In the genomic region with DNA sequence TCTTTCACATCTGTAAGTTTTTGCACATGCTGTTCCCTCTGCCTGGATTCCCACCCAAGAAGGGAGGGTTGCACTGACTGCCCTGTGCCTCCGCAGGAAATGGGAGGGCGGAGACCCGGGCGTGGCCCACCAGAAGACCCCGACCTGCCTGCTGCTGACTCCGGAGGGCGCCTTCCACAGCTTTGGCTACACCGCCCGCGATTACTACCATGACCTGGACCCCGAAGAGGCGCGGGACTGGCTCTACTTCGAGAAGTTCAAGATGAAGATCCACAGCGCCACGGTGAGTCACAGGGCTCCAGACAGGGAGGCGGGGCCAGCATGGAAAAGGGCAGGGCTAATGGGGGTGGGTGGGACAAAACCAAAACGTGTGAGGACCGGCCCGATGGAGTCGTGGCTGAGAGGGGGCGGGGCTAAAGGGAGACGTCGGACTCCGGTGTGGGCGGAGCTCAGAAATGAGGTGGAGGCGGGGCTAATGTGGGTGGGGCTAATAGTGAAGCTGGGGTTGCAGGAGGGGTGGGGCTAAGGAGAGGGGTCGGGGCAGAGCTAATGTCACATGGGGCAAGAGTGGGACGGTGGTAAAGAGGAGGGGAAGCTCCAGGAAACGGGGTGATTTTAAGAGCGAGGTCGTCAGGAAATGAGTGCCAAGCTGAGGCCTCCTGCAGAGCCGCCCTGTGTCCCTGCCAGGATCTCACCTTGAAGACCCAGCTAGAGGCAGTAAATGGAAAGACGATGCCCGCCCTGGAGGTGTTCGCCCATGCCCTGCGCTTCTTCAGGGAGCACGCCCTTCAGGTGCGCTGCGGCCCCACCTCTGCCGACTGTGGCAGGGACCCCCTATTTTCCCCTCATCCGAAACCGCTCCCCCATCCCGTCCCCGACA, we compare ENCODE assay signal across 9 cellular contexts. TPM values are rescaled to one million over a fixed set of nuclear protein-coding genes. Genes with fewer than 3 reads are reported as not detected.
A peak's percentile ranks its signal among the peaks of the same experiment; 100 is the strongest.
DNase-seq lines count a peak whose midpoint lies in the region; ATAC-seq, FAIRE-seq and TF ChIP-seq lines count a peak whose summit lies in the region.
"Had no signal": no experiment of that assay in that cellular context is flagged by ENCODE, and none has a peak within 500 bp of the region (broad histone marks: within the 10 kb centered on the region; RNA-seq: fewer than 3 reads in every experiment).

No MANE protein-coding gene starts in this region.

- H4K20me1 ChIP-seq in OCI-LY7 (ENCODE audit: insufficient read depth, low read length): no peaks in the 10 kb centered on the region

- H2AFZ ChIP-seq in OCI-LY7 (ENCODE audit: low read length): peak overlapping the region; percentile 8; the same call in 1 of the 2 replicates

- no peaks in the 10 kb centered on the region for H3K9me2 ChIP-seq in OCI-LY7 (ENCODE audit: insufficient read depth, low read length)

- H3K36me3 ChIP-seq in HAP-1 (replicated peaks) (no peaks in the 10 kb centered on the region), OCI-LY7 (ENCODE audit: insufficient read depth, low read length) (no peaks in the 10 kb centered on the region)

- H3K79me2 ChIP-seq in OCI-LY7 (ENCODE audit: insufficient read depth, low read depth, low read length): no peaks in the 10 kb centered on the region

- H3K4me1 ChIP-seq in HAP-1: peaks cover 6% of the 10 kb centered on the region
- H3K4me1 ChIP-seq in OCI-LY7 (ENCODE audit: insufficient read depth, low read length, poor library complexity, severe bottlenecking): no peaks in the 10 kb centered on the region

- in situ Hi-C loops in HAP-1 (cut with MboI; ENCODE audit: low sequenced_read_pairs): no loop called here

- DNase-seq in HAP-1 (ENCODE audit: low spot score in 2 of 2) (peak; percentile 80 to 97), OCI-LY7 (ENCODE audit: low spot score) (peak; percentile 87), activated T-helper 1 cell treated with Interleukin-2 at 50 U/mL for 16 hours (ENCODE audit: low read depth) (peak; percentile 47), cardiac septum (ENCODE audit: low spot score) (peak; percentile 74), GM19239 (ENCODE audit: insufficient read length, low spot score) (no peak), RCC 7860 (ENCODE audit: low spot score) (no peak)
- peak; percentile 60 to 66 (median 65) for DNase-seq in stimulated activated CD4-positive, alpha-beta T cell treated with anti-CD3 and anti-CD28 coated beads, Interleukin-12 subunit alpha, Interleukin-12 subunit beta, amount 100 ng/mL, for 48 hours (ENCODE audit: low read depth in 2 of 3, low spot score in 1 of 3)

- ATAC-seq in HG03354 (IDR thresholded peaks at IDR 0.05; ENCODE audit: poor library complexity, severe bottlenecking, unreplicated experiment): no peak

- intact Hi-C loops in OCI-LY7 (cut with micrococcal nuclease; ENCODE audit: unreplicated experiment) (no loop called here), cardiac septum (cut with DNase I) (no loop called here)

- no peaks in the 10 kb centered on the region for H3K27me3 ChIP-seq in HAP-1 (ENCODE audit: low read depth)

- FAIRE-seq in GM19239 (lab: Jason Lieb, UNC) (no peak), RCC 7860 (lab: Jason Lieb, UNC) (no peak)

- H3K9me3 ChIP-seq in HAP-1: peaks cover 3% of the 10 kb centered on the region; the same call in 1 of the 2 replicates
- no peaks in the 10 kb centered on the region for H3K9me3 ChIP-seq in OCI-LY7 (ENCODE audit: low read length)

- H3K27ac ChIP-seq in OCI-LY7 (ENCODE audit: low read depth, low read length, poor library complexity, severe bottlenecking): no peak overlapping the region
- H3K27ac ChIP-seq: VCaP had no signal

- peak overlapping the region; percentile 36 for H3K4me3 ChIP-seq in HAP-1
- peak overlapping the region; percentile 47 for H3K4me3 ChIP-seq in OCI-LY7 (ENCODE audit: low read depth, low read length, poor library complexity, severe bottlenecking)

- CTCF ChIA-PET in OCI-LY7 (lab: Charles Lee; ENCODE audit: unreplicated experiment): interaction anchor here (0.6 to 1.0 kb wide), 4 partner anchors 8 to 797 kb away, joined by 3 to 11 read pairs (median 7); no protein-coding TSS in a partner anchor

- H3K4me2 ChIP-seq in OCI-LY7 (ENCODE audit: low read length): peak overlapping the region; percentile 47

- POLR2A ChIA-PET in OCI-LY7 (lab: Charles Lee): interaction anchor here (0.5 to 1.1 kb wide), 4 partner anchors 12 to 320 kb away, joined by 3 read pairs; no protein-coding TSS in a partner anchor

- TF ChIP-seq CTCF in OCI-LY7 (conservative IDR thresholded peaks at IDR 0.05; ENCODE audit: low read length): no peak; the same call in 1 of the 2 replicates

- no TSS peak for BruUV-seq in OCI-LY7 (replicated peaks; lab: Mats Ljungman, UMichigan)

RNA-seq across cellular contexts. Expression of a gene that starts 12.6 kb away (rescaled TPM):
- total RNA-seq in OCI-LY7 (2014; rRNA removed; shearing (Covaris generic)): not detected in 2 replicates
- total RNA-seq in OCI-LY7 (2022) (not detected in 2 replicates), cardiac septum (9.2 TPM)

RNA-seq across cellular contexts. Expression of a gene that starts 22.5 kb away (rescaled TPM):
- total RNA-seq in OCI-LY7 (2014; rRNA removed; shearing (Covaris generic)): 62.1 and 66.7 TPM in 2 replicates
- total RNA-seq in OCI-LY7 (2022) (58.7 and 64.4 TPM in 2 replicates), cardiac septum (9.9 TPM)

RNA-seq across cellular contexts. Expression of a gene that starts 32.6 kb away (rescaled TPM):
- not detected in 2 replicates for total RNA-seq in OCI-LY7 (2014; rRNA removed; shearing (Covaris generic))
- total RNA-seq in OCI-LY7 (2022) (0.11 TPM in 1 of 2 replicates, not detected in the other), cardiac septum (2.4 TPM)

RNA-seq across cellular contexts. Expression of a gene that starts 36.2 kb away (rescaled TPM):
- total RNA-seq in OCI-LY7 (2014; rRNA removed; shearing (Covaris generic)): 0.09 and 0.10 TPM in 2 replicates
- total RNA-seq in OCI-LY7 (2022) (0.27 TPM in 1 of 2 replicates, not detected in the other), cardiac septum (not detected)

RNA-seq across cellular contexts. Expression of a gene that starts 41.5 kb away (rescaled TPM):
- 32.5 and 39.1 TPM in 2 replicates for total RNA-seq in OCI-LY7 (2014; rRNA removed; shearing (Covaris generic))
- 31.2 and 34.8 TPM in 2 replicates for total RNA-seq in OCI-LY7 (2022)
- 79.8 TPM for total RNA-seq in cardiac septum

Comparison
In these comparisons a context has a peak if more than half of its experiments do, and no peak if none do; other contexts are left out.
1. DNase-seq: peak in HAP-1 (2 of 2), OCI-LY7 (single experiment), activated T-helper 1 cell treated with Interleukin-2 at 50 U/mL for 16 hours (single experiment), cardiac septum (single experiment) and stimulated activated CD4-positive, alpha-beta T cell treated with anti-CD3 and anti-CD28 coated beads, Interleukin-12 subunit alpha, Interleukin-12 subunit beta, amount 100 ng/mL, for 48 hours (3 of 3); none in GM19239 (single experiment) and RCC 7860 (single experiment).
2. RNA of a gene that starts 12.6 kb away (total RNA-seq): 9.2 TPM in cardiac septum (single experiment); not detected in OCI-LY7; every median in the first group is over 10 times any median in the second.